Comparison of ENCODE assay signal across 8 cellular contexts in genomic region chr4:107520368-107520767, GRCh38.
"Had no signal": no experiment of that assay in that cellular context is flagged by ENCODE, and none has a peak within 500 bp of the region (broad histone marks: within the 10 kb centered on the region; RNA-seq: fewer than 3 reads in every experiment).

No MANE protein-coding gene starts in this region.

- DNase-seq: H9, HCEC 1CT, KBM-7 had no signal

- ATAC-seq: GM23338 had no signal

- H3K27ac Mint-ChIP-seq: GM23338, IgD-negative memory B cell had no signal

- H3K4me3 Mint-ChIP-seq: GM23338, H9, IgD-negative memory B cell had no signal

- FAIRE-seq: H1, H54, HTR-8/SVneo had no signal

- H3K4me2 ChIP-seq: GM23338 had no signal

- H3K4me3 ChIP-seq: GM23338 had no signal

- H3K4me1 Mint-ChIP-seq: GM23338, H9, IgD-negative memory B cell had no signal

- H3K36me3 Mint-ChIP-seq: IgD-negative memory B cell had no signal
